ENCODE assay signal across 9 cellular contexts in the genomic region with DNA sequence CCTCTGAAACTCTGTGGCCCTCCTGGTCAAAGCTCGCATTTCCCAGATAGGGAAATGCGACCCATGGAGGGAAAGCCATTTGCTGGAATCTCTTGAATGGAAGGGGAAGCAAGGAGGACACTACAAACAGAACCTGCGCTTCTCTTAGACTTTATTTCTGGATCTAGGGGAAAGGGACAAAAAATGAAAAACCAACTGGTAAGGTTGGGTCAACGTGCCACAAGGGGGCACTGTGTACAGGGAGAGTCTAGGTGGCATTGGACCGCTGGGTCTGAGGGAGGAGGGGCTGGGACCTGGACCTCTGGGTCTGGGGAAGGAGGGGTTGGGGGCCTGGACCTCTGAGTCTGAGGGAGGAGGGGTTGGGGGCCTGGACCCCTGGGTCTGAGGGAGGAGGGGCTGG. TPM values are rescaled to one million over a fixed set of nuclear protein-coding genes. Genes with fewer than 3 reads are reported as not detected.
A peak's percentile ranks its signal among the peaks of the same experiment; 100 is the strongest.
DNase-seq lines count a peak whose midpoint lies in the region; ATAC-seq, FAIRE-seq and TF ChIP-seq lines count a peak whose summit lies in the region.
"Had no signal": no experiment of that assay in that cellular context is flagged by ENCODE, and none has a peak within 500 bp of the region (broad histone marks: within the 10 kb centered on the region; RNA-seq: fewer than 3 reads in every experiment).

No MANE protein-coding gene starts in this region.

- H3K9me1 ChIP-seq in endothelial cell of umbilical vein (replicated peaks; ENCODE audit: control insufficient read depth, extremely low read depth, insufficient read depth, low read length): no peaks in the 10 kb centered on the region

- CTCF ChIA-PET in endothelial cell of umbilical vein (lab: Charles Lee): interaction anchor here (1.1 to 2.7 kb wide), 2 partner anchors 12 to 16 kb away, joined by 4 to 19 read pairs; no protein-coding TSS in a partner anchor

- DNase-seq in cardiac muscle cell (ENCODE audit: low read depth in 1 of 2, low spot score in 1 of 2): peak; percentile 40 to 58
- no peak for DNase-seq in cardiac septum (ENCODE audit: low spot score)
- DNase-seq in T-helper 17 cell: peak in 1 of 3 donors; percentile 18
- DNase-seq in endothelial cell of umbilical vein (ENCODE audit: low read depth, low spot score): no peak
- peak; percentile 22 to 36 for DNase-seq in stimulated activated CD8-positive, alpha-beta memory T cell treated with anti-CD3 and anti-CD28 coated beads, Interleukin-2, amount 100 ng/mL, for 48 hours (ENCODE audit: low read depth in 2 of 2)
- no peak for DNase-seq in mesenteric fat pad (ENCODE audit: low spot score)
- no peak for DNase-seq in right atrium auricular region (ENCODE audit: low spot score)

- peaks cover 21% of the 10 kb centered on the region for H3K27me3 Mint-ChIP-seq in T-helper 17 cell

- H3K4me3 Mint-ChIP-seq in T-helper 17 cell: no peak overlapping the region
- H3K4me3 Mint-ChIP-seq: naive thymus-derived CD8-positive, alpha-beta T cell had no signal

- H3K4me3 ChIP-seq in cardiac muscle cell: no peak overlapping the region
- no peak overlapping the region for H3K4me3 ChIP-seq in endothelial cell of umbilical vein (replicated peaks in 1 of 3; ENCODE audit: insufficient read depth in 1 of 3, low read depth in 1 of 3, low read length in 3 of 3)
- no peak overlapping the region for H3K4me3 ChIP-seq in right atrium auricular region

- intact Hi-C loops in cardiac septum (cut with DNase I) (no loop called here), endothelial cell of umbilical vein (cut with micrococcal nuclease) (loop anchor here (1.0 kb wide), 1 partner anchor 16 kb away; no protein-coding TSS in a partner anchor)

- H3K36me3 Mint-ChIP-seq in T-helper 17 cell (ENCODE audit: low read depth): peaks cover 7% of the 10 kb centered on the region
- H3K36me3 Mint-ChIP-seq: naive thymus-derived CD8-positive, alpha-beta T cell had no signal

- H3K4me1 ChIP-seq in cardiac muscle cell (ENCODE audit: low read depth): no peaks in the 10 kb centered on the region
- H3K4me1 ChIP-seq in endothelial cell of umbilical vein (ENCODE audit: control insufficient read depth, extremely low read depth, insufficient read depth, low read length): no peaks in the 10 kb centered on the region
- peaks cover 0 to 7% of the 10 kb centered on the region in 2 donors for H3K4me1 ChIP-seq in right atrium auricular region

- no peaks in the 10 kb centered on the region for H3K36me3 ChIP-seq in cardiac muscle cell
- H3K36me3 ChIP-seq in endothelial cell of umbilical vein (ENCODE audit: control insufficient read depth in 2 of 2, extremely low read depth in 1 of 2, insufficient read depth in 2 of 2, low read length in 2 of 2): no peaks in the 10 kb centered on the region
- no peaks in the 10 kb centered on the region for H3K36me3 ChIP-seq in right atrium auricular region

- H3K4me1 Mint-ChIP-seq in T-helper 17 cell: peaks cover 10% of the 10 kb centered on the region

- no peaks in the 10 kb centered on the region for H3K79me2 ChIP-seq in endothelial cell of umbilical vein (ENCODE audit: control insufficient read depth, insufficient read depth, low read length)

- POLR2A ChIA-PET in endothelial cell of umbilical vein (lab: Charles Lee): no interaction called here

- peak overlapping the region; percentile 43 for H3K27ac Mint-ChIP-seq in T-helper 17 cell

- H3K9me3 ChIP-seq in cardiac muscle cell (ENCODE audit: low read depth): no peaks in the 10 kb centered on the region
- H3K9me3 ChIP-seq in T-helper 17 cell (ENCODE audit: control insufficient read depth, low read length, poor library complexity, severe bottlenecking): no peaks in the 10 kb centered on the region
- H3K9me3 ChIP-seq in endothelial cell of umbilical vein (replicated peaks; ENCODE audit: control insufficient read depth, insufficient read depth, low read length): no peaks in the 10 kb centered on the region
- H3K9me3 ChIP-seq in right atrium auricular region: no peaks in the 10 kb centered on the region

- FAIRE-seq in endothelial cell of umbilical vein (lab: Jason Lieb, UNC): no peak

- H4K20me1 ChIP-seq in endothelial cell of umbilical vein (replicated peaks; ENCODE audit: control insufficient read depth, extremely low read depth, insufficient read depth, low read length): no peaks in the 10 kb centered on the region

- H3K27me3 ChIP-seq in cardiac muscle cell (peaks cover 49% of the 10 kb centered on the region), endothelial cell of umbilical vein (ENCODE audit: control insufficient read depth in 2 of 2, insufficient read depth in 2 of 2, low read length in 2 of 2) (peaks cover 8 to 9% of the 10 kb centered on the region in 2 experiments), right atrium auricular region (peaks cover 0 to 14% of the 10 kb centered on the region in 2 donors)

- no peak overlapping the region for H3K27ac ChIP-seq in cardiac muscle cell
- no peak overlapping the region for H3K27ac ChIP-seq in endothelial cell of umbilical vein (ENCODE audit: insufficient read depth, low read depth, low read length)
- H3K27ac ChIP-seq in right atrium auricular region: no peak overlapping the region

- ATAC-seq in T-helper 17 cell (no peak), GM21723 (IDR thresholded peaks at IDR 0.05; ENCODE audit: unreplicated experiment) (no peak)
- ATAC-seq: naive thymus-derived CD8-positive, alpha-beta T cell had no signal

- TF ChIP-seq CTCF in cardiac muscle cell (IDR thresholded peaks at IDR 0.05; ENCODE audit: low read depth, low read length) (peak; percentile 57), endothelial cell of umbilical vein (IDR thresholded peaks at IDR 0.05; ENCODE audit: extremely low read depth in 1 of 2, insufficient read depth in 1 of 2, low read depth in 1 of 2, low read length in 2 of 2) (peak; percentile 42 to 60), right atrium auricular region (IDR thresholded peaks at IDR 0.05) (peak in 1 of 2 donors; percentile 32)

- dilution Hi-C loops in endothelial cell of umbilical vein (cut with MboI; ENCODE audit: extremely low pct_ligation_motif_present, low sequenced_read_pairs): no loop called here

- no peak overlapping the region for H2AFZ ChIP-seq in endothelial cell of umbilical vein (ENCODE audit: low read depth, low read length)

- no TSS peak for BruUV-seq in endothelial cell of umbilical vein (replicated peaks; lab: Mats Ljungman, UMichigan)

- TF ChIP-seq POLR2A in endothelial cell of umbilical vein (IDR thresholded peaks at IDR 0.05; ENCODE audit: low read depth, low read length): no peak

- H3K4me2 ChIP-seq in endothelial cell of umbilical vein (ENCODE audit: insufficient read depth, low read length): no peak overlapping the region

- H3K9ac ChIP-seq in endothelial cell of umbilical vein (replicated peaks; ENCODE audit: extremely low read depth, insufficient read depth, low read length): no peak overlapping the region

RNA-seq across cellular contexts. Expression of a gene that starts 5.0 kb away (rescaled TPM):
- total RNA-seq in cardiac muscle cell (not detected in 2 replicates), cardiac septum (not detected), T-helper 17 cell (not detected), endothelial cell of umbilical vein (not detected in 2 replicates), mesenteric fat pad (not detected), right atrium auricular region (not detected)
- polyA plus RNA-seq in cardiac muscle cell (not detected in 2 replicates), endothelial cell of umbilical vein (not detected in 2 replicates)
- polyA plus RNA-seq in endothelial cell of umbilical vein (2011; cell fraction: cytosol; rRNA removed): not detected in 2 replicates
- not detected in 2 replicates for polyA plus RNA-seq in endothelial cell of umbilical vein (2011; cell fraction: nucleus; rRNA removed)
- not detected in 2 replicates for polyA plus RNA-seq in endothelial cell of umbilical vein (2012)
- not detected in 2 replicates for polyA minus RNA-seq in endothelial cell of umbilical vein
- not detected for polyA minus RNA-seq in endothelial cell of umbilical vein (2011; cell fraction: cytosol; rRNA and poly(A)+ RNA removed)
- polyA minus RNA-seq in endothelial cell of umbilical vein (2011; cell fraction: nucleus; rRNA and poly(A)+ RNA removed): not detected in 2 replicates
- total RNA-seq: naive thymus-derived CD8-positive, alpha-beta T cell had no signal
- polyA plus RNA-seq: naive thymus-derived CD8-positive, alpha-beta T cell had no signal

RNA-seq across cellular contexts. Expression of a gene that starts 33.0 kb away (rescaled TPM):
- total RNA-seq in cardiac muscle cell (not detected in 2 replicates), cardiac septum (not detected), T-helper 17 cell (not detected), endothelial cell of umbilical vein (not detected in 2 replicates), mesenteric fat pad (not detected), right atrium auricular region (not detected)
- polyA plus RNA-seq in cardiac muscle cell (not detected in 2 replicates), endothelial cell of umbilical vein (not detected in 2 replicates)
- not detected in 2 replicates for polyA plus RNA-seq in endothelial cell of umbilical vein (2011; cell fraction: cytosol; rRNA removed)
- polyA plus RNA-seq in endothelial cell of umbilical vein (2011; cell fraction: nucleus; rRNA removed): not detected in 2 replicates
- polyA plus RNA-seq in endothelial cell of umbilical vein (2012): not detected in 2 replicates
- not detected in 2 replicates for polyA minus RNA-seq in endothelial cell of umbilical vein
- polyA minus RNA-seq in endothelial cell of umbilical vein (2011; cell fraction: cytosol; rRNA and poly(A)+ RNA removed): not detected
- polyA minus RNA-seq in endothelial cell of umbilical vein (2011; cell fraction: nucleus; rRNA and poly(A)+ RNA removed): not detected in 2 replicates
- total RNA-seq: naive thymus-derived CD8-positive, alpha-beta T cell had no signal
- polyA plus RNA-seq: naive thymus-derived CD8-positive, alpha-beta T cell had no signal

RNA-seq across cellular contexts. Expression of a gene that starts 46.6 kb away (rescaled TPM):
- total RNA-seq in cardiac muscle cell (not detected in 2 replicates), cardiac septum (not detected), T-helper 17 cell (not detected), endothelial cell of umbilical vein (not detected in 2 replicates), mesenteric fat pad (not detected), right atrium auricular region (1 to 10 TPM; 2.6 to 3.1 TPM)
- polyA plus RNA-seq in cardiac muscle cell (not detected in 2 replicates), endothelial cell of umbilical vein (not detected in 2 replicates)
- polyA plus RNA-seq in endothelial cell of umbilical vein (2011; cell fraction: cytosol; rRNA removed): not detected in 2 replicates
- polyA plus RNA-seq in endothelial cell of umbilical vein (2011; cell fraction: nucleus; rRNA removed): not detected in 2 replicates
- not detected in 2 replicates for polyA plus RNA-seq in endothelial cell of umbilical vein (2012)
- polyA minus RNA-seq in endothelial cell of umbilical vein: not detected in 2 replicates
- not detected for polyA minus RNA-seq in endothelial cell of umbilical vein (2011; cell fraction: cytosol; rRNA and poly(A)+ RNA removed)
- not detected in 2 replicates for polyA minus RNA-seq in endothelial cell of umbilical vein (2011; cell fraction: nucleus; rRNA and poly(A)+ RNA removed)
- total RNA-seq: naive thymus-derived CD8-positive, alpha-beta T cell had no signal
- polyA plus RNA-seq: naive thymus-derived CD8-positive, alpha-beta T cell had no signal

RNA-seq across cellular contexts. Expression of a gene that starts 51.5 kb away (rescaled TPM):
- total RNA-seq in cardiac muscle cell: not detected in 2 replicates
- 1.00 TPM in 1 of 2 replicates, not detected in the other for polyA plus RNA-seq in cardiac muscle cell
- not detected for total RNA-seq in cardiac septum
- not detected for total RNA-seq in T-helper 17 cell
- total RNA-seq in endothelial cell of umbilical vein: not detected in 2 replicates
- polyA plus RNA-seq in endothelial cell of umbilical vein: not detected in 2 replicates
- not detected in 2 replicates for polyA plus RNA-seq in endothelial cell of umbilical vein (2011; cell fraction: cytosol; rRNA removed)
- polyA plus RNA-seq in endothelial cell of umbilical vein (2011; cell fraction: nucleus; rRNA removed): not detected in 2 replicates
- not detected in 2 replicates for polyA plus RNA-seq in endothelial cell of umbilical vein (2012)
- not detected in 2 replicates for polyA minus RNA-seq in endothelial cell of umbilical vein
- polyA minus RNA-seq in endothelial cell of umbilical vein (2011; cell fraction: cytosol; rRNA and poly(A)+ RNA removed): not detected
- not detected in 2 replicates for polyA minus RNA-seq in endothelial cell of umbilical vein (2011; cell fraction: nucleus; rRNA and poly(A)+ RNA removed)
- total RNA-seq in mesenteric fat pad: not detected
- total RNA-seq in right atrium auricular region: not detected
- total RNA-seq: naive thymus-derived CD8-positive, alpha-beta T cell had no signal
- polyA plus RNA-seq: naive thymus-derived CD8-positive, alpha-beta T cell had no signal

Comparison
In these comparisons a context has a peak if more than half of its experiments do, and no peak if none do; other contexts are left out.
1. DNase-seq: peak in cardiac muscle cell (2 of 2) and stimulated activated CD8-positive, alpha-beta memory T cell treated with anti-CD3 and anti-CD28 coated beads, Interleukin-2, amount 100 ng/mL, for 48 hours (2 of 2); none in cardiac septum (single experiment), endothelial cell of umbilical vein (single experiment), mesenteric fat pad (single experiment) and right atrium auricular region (single experiment).